In genomic region chr12:65836419-65837197, GRCh38 we compare ENCODE assay signal across 1 cellular context.
TF ChIP-seq lines count a peak whose summit lies in the region.

No MANE protein-coding gene starts in this region.

TF ChIP-seq in WTC11, 78 proteins besides CTCF, POLR2A, EP300 and RAD21:
- peak; percentile 19; the same call in 1 of the 2 replicates for TF ChIP-seq CDX4 (CRISPR knock-in tag; IDR thresholded peaks at IDR 0.05; ENCODE audit: borderline replicate concordance)
- TF ChIP-seq USF2 (CRISPR knock-in tag; IDR thresholded peaks at IDR 0.05) = no peak
